6 cellular contexts compared by ENCODE assay signal in the genomic region with DNA sequence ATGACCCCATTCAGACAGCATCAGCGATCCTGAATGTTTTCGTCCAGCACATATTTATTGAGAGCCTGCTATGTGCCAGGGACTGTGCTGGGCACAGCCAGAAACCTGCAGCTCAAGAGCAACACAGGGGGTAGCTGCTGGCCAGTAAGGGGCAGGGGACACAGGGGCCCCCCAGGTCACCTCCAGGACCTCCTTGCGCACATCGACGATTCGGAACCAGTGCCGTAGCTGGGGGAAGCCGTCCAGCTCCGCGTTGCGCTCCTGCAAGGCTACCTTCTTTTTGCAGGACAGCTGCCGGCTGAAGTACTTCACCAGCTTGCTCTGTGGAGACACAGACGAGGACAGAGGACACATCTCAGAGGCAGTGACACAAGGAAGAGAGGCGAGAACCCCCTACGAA.
"Had no signal": no experiment of that assay in that cellular context is flagged by ENCODE, and none has a peak within 500 bp of the region (broad histone marks: within the 10 kb centered on the region; RNA-seq: fewer than 3 reads in every experiment).

No MANE protein-coding gene starts in this region.

- DNase-seq: IMR-90, KBM-7 had no signal

- H3K4me3 ChIP-seq: K562 had no signal

- ATAC-seq: K562 had no signal

- FAIRE-seq: HepG2, HTR-8/SVneo, K562 had no signal

- H3K27ac ChIP-seq: HL-60 had no signal
